In the genomic region with DNA sequence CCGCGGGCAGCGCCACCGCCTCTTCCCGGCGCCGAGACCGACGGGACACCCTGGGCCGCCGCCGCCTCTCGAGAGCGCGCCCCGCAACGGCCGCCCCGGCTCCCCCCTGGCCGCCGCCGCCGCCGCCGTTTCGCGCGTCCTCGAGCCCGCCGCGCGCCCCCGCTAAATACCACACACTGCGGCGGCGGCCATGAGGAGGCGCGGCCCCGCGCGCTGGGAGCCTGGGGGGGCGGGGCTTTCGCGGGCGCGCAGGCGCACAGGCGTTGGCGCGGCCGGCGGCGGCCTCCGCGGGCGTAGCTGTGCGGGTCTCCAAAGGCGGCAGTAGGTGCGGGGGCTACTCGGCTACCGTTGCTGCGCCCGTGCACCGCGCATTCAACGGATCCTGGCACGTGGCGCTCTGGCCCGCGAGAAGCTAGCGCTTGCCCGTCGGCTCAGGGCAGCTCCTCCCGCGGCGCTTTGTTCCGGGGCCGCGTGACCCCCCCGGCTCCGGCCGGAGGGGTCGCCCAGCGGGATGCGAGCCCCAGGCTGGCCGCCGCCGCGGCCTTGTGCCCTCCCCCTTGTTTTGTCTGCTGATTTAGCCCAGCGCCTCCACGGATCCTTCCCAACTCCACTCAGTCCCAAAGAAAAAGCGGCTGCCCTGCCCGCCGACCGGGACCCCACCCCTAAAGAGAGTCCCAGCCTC, we compare ENCODE assay signal across 1 cellular context.
TF ChIP-seq lines count a peak whose summit lies in the region.

A gene with protein sequence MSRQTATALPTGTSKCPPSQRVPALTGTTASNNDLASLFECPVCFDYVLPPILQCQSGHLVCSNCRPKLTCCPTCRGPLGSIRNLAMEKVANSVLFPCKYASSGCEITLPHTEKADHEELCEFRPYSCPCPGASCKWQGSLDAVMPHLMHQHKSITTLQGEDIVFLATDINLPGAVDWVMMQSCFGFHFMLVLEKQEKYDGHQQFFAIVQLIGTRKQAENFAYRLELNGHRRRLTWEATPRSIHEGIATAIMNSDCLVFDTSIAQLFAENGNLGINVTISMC (minus strand): TSS at position 142 of the 682 bp plus-strand sequence. CDS start 22,985 bp downstream, outside the sequence.

TF ChIP-seq in SK-N-SH, 30 proteins besides CTCF, POLR2A, EP300 and RAD21 (continued from another document):
- TF ChIP-seq, protein P1, sequence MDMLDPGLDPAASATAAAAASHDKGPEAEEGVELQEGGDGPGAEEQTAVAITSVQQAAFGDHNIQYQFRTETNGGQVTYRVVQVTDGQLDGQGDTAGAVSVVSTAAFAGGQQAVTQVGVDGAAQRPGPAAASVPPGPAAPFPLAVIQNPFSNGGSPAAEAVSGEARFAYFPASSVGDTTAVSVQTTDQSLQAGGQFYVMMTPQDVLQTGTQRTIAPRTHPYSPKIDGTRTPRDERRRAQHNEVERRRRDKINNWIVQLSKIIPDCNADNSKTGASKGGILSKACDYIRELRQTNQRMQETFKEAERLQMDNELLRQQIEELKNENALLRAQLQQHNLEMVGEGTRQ (IDR thresholded peaks at IDR 0.05; ENCODE audit: borderline replicate concordance, low read depth, low read length), result no peak; the same call in 1 of the 2 replicates
- TF ChIP-seq GATA2 (CRISPR knock-in tag; IDR thresholded peaks at IDR 0.05) (no peak), SIN3A (IDR thresholded peaks at IDR 0.05; ENCODE audit: borderline replicate concordance, low read depth, low read length) (no peak; the same call in 1 of the 2 replicates), POLR2AphosphoS5 (IDR thresholded peaks at IDR 0.05; ENCODE audit: low read depth, low read length) (peak; percentile 81), TEAD4 (IDR thresholded peaks at IDR 0.05; ENCODE audit: borderline replicate concordance, insufficient read depth) (no peak), CHD2 (IDR thresholded peaks at IDR 0.05; ENCODE audit: low read length, partially characterized antibody) (no peak), TCF12 (IDR thresholded peaks at IDR 0.05) (no peak), NRF1 (IDR thresholded peaks at IDR 0.05; ENCODE audit: low read depth, low read length) (peak; percentile 86), YY1 (IDR thresholded peaks at IDR 0.05; ENCODE audit: low read depth) (peak; percentile 64)
- TF ChIP-seq, protein P2, sequence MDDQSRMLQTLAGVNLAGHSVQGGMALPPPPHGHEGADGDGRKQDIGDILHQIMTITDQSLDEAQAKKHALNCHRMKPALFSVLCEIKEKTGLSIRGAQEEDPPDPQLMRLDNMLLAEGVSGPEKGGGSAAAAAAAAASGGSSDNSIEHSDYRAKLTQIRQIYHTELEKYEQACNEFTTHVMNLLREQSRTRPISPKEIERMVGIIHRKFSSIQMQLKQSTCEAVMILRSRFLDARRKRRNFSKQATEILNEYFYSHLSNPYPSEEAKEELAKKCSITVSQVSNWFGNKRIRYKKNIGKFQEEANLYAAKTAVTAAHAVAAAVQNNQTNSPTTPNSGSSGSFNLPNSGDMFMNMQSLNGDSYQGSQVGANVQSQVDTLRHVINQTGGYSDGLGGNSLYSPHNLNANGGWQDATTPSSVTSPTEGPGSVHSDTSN (IDR thresholded peaks at IDR 0.05), result no peak
- TF ChIP-seq, protein P3, sequence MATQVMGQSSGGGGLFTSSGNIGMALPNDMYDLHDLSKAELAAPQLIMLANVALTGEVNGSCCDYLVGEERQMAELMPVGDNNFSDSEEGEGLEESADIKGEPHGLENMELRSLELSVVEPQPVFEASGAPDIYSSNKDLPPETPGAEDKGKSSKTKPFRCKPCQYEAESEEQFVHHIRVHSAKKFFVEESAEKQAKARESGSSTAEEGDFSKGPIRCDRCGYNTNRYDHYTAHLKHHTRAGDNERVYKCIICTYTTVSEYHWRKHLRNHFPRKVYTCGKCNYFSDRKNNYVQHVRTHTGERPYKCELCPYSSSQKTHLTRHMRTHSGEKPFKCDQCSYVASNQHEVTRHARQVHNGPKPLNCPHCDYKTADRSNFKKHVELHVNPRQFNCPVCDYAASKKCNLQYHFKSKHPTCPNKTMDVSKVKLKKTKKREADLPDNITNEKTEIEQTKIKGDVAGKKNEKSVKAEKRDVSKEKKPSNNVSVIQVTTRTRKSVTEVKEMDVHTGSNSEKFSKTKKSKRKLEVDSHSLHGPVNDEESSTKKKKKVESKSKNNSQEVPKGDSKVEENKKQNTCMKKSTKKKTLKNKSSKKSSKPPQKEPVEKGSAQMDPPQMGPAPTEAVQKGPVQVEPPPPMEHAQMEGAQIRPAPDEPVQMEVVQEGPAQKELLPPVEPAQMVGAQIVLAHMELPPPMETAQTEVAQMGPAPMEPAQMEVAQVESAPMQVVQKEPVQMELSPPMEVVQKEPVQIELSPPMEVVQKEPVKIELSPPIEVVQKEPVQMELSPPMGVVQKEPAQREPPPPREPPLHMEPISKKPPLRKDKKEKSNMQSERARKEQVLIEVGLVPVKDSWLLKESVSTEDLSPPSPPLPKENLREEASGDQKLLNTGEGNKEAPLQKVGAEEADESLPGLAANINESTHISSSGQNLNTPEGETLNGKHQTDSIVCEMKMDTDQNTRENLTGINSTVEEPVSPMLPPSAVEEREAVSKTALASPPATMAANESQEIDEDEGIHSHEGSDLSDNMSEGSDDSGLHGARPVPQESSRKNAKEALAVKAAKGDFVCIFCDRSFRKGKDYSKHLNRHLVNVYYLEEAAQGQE (IDR thresholded peaks at IDR 0.05; ENCODE audit: low read depth, low read length), result 0 out of 2 replicates have a peak, but pooled peaks have one; percentile 46
- TF ChIP-seq, protein P4, sequence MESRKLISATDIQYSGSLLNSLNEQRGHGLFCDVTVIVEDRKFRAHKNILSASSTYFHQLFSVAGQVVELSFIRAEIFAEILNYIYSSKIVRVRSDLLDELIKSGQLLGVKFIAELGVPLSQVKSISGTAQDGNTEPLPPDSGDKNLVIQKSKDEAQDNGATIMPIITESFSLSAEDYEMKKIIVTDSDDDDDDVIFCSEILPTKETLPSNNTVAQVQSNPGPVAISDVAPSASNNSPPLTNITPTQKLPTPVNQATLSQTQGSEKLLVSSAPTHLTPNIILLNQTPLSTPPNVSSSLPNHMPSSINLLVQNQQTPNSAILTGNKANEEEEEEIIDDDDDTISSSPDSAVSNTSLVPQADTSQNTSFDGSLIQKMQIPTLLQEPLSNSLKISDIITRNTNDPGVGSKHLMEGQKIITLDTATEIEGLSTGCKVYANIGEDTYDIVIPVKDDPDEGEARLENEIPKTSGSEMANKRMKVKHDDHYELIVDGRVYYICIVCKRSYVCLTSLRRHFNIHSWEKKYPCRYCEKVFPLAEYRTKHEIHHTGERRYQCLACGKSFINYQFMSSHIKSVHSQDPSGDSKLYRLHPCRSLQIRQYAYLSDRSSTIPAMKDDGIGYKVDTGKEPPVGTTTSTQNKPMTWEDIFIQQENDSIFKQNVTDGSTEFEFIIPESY (IDR thresholded peaks at IDR 0.05; ENCODE audit: borderline replicate concordance, low read depth), result no peak
- TF ChIP-seq, protein P5, sequence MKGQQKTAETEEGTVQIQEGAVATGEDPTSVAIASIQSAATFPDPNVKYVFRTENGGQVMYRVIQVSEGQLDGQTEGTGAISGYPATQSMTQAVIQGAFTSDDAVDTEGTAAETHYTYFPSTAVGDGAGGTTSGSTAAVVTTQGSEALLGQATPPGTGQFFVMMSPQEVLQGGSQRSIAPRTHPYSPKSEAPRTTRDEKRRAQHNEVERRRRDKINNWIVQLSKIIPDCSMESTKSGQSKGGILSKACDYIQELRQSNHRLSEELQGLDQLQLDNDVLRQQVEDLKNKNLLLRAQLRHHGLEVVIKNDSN (IDR thresholded peaks at IDR 0.05; ENCODE audit: borderline replicate concordance, low read depth), result no peak
